ENCODE assay signal across 1 cellular context in genomic region chr1:24727490-24728214, GRCh38.
TF ChIP-seq lines count a peak whose summit lies in the region.

No MANE protein-coding gene starts in this region.

TF ChIP-seq in GM12878, 131 proteins besides CTCF, POLR2A, EP300 and RAD21 (continued from another document and continues in another):
- TF ChIP-seq BCL3 (IDR thresholded peaks at IDR 0.05; ENCODE audit: borderline replicate concordance, insufficient read depth, low read depth, low read length, poor library complexity, severe bottlenecking) (no peak), SREBF2 (IDR thresholded peaks at IDR 0.05; ENCODE audit: low read length) (no peak), NR2F1 (conservative IDR thresholded peaks at IDR 0.05) (no peak), ETV6 (conservative IDR thresholded peaks at IDR 0.05 in 1 of 2, IDR thresholded peaks at IDR 0.05 in 1 of 2; ENCODE audit: borderline replicate concordance in 1 of 2, low read depth in 1 of 2) (peak in 1 of 2 experiments; percentile 25; a peak in 1 of 4 replicates), TCF7 (IDR thresholded peaks at IDR 0.05; ENCODE audit: borderline replicate concordance) (no peak; the same call in 1 of the 2 replicates), NKRF (conservative IDR thresholded peaks at IDR 0.05) (no peak), FOS (IDR thresholded peaks at IDR 0.05; ENCODE audit: borderline replicate concordance, extremely low read depth, insufficient read length) (no peak), REST (IDR thresholded peaks at IDR 0.05; ENCODE audit: low read depth, low read length) (no peak), SREBF1 (IDR thresholded peaks at IDR 0.05; ENCODE audit: low read length) (no peak), CREM (IDR thresholded peaks at IDR 0.05; ENCODE audit: low read depth) (0 out of 2 replicates have a peak, but pooled peaks have one; percentile 27), MEF2B (IDR thresholded peaks at IDR 0.05; ENCODE audit: partially characterized antibody, poor library complexity, severe bottlenecking) (peak; percentile 76), HCFC1 (IDR thresholded peaks at IDR 0.05; ENCODE audit: low read length) (no peak), HDGF (IDR thresholded peaks at IDR 0.05) (no peak; the same call in 1 of the 2 replicates), ZBTB4 (CRISPR knock-in tag; IDR thresholded peaks at IDR 0.05) (no peak), LARP7 (IDR thresholded peaks at IDR 0.05) (0 out of 2 replicates have a peak, but pooled peaks have one; percentile 55), YY1 (IDR thresholded peaks at IDR 0.05; ENCODE audit: low read depth, low read length) (no peak), IKZF2 (IDR thresholded peaks at IDR 0.05) (peak; percentile 97 to 98), SUZ12 (IDR thresholded peaks at IDR 0.05; ENCODE audit: unreplicated experiment) (no peak), KLF5 (IDR thresholded peaks at IDR 0.05; ENCODE audit: partially characterized antibody) (no peak), STAT3 (IDR thresholded peaks at IDR 0.05; ENCODE audit: low read depth, low read length) (no peak), FOXM1 (IDR thresholded peaks at IDR 0.05; ENCODE audit: low read depth, low read length) (peak; percentile 45; the same call in 1 of the 2 replicates), ESRRA (IDR thresholded peaks at IDR 0.05; ENCODE audit: low read length) (no peak), SIX5 (IDR thresholded peaks at IDR 0.05; ENCODE audit: low read depth, low read length, severe bottlenecking) (no peak), ATF3 (IDR thresholded peaks at IDR 0.05; ENCODE audit: borderline replicate concordance, extremely low read depth, low read depth, low read length) (no peak), ZNF592 (IDR thresholded peaks at IDR 0.05) (no peak), IRF3 (IDR thresholded peaks at IDR 0.05) (no peak), ZBTB33 (IDR thresholded peaks at IDR 0.05) (no peak), GABPA (IDR thresholded peaks at IDR 0.05; ENCODE audit: low read depth) (0 out of 2 replicates have a peak, but pooled peaks have one; percentile 30), TBL1XR1 (IDR thresholded peaks at IDR 0.05; ENCODE audit: low read depth, low read length) (no peak), RAD51 (IDR thresholded peaks at IDR 0.05) (no peak), HDAC6 (IDR thresholded peaks at IDR 0.05; ENCODE audit: unreplicated experiment) (no peak), PML (IDR thresholded peaks at IDR 0.05; ENCODE audit: low read length) (no peak), TARDBP (IDR thresholded peaks at IDR 0.05; ENCODE audit: borderline replicate concordance) (no peak), ZSCAN29 (IDR thresholded peaks at IDR 0.05) (no peak), JUND (IDR thresholded peaks at IDR 0.05; ENCODE audit: low read depth, low read length) (no peak), ZBTB40 (IDR thresholded peaks at IDR 0.05; ENCODE audit: borderline replicate concordance) (no peak), IRF4 (IDR thresholded peaks at IDR 0.05; ENCODE audit: low read depth, low read length) (no peak)
